ENCODE assay signal across 8 cellular contexts in genomic region chr17:7045492-7046126, GRCh38. TPM values are rescaled to one million over a fixed set of nuclear protein-coding genes. Genes with fewer than 3 reads are reported as not detected.
A peak's percentile ranks its signal among the peaks of the same experiment; 100 is the strongest.
DNase-seq lines count a peak whose midpoint lies in the region; ATAC-seq and TF ChIP-seq lines count a peak whose summit lies in the region.

No MANE protein-coding gene starts in this region.

- H3K4me1 ChIP-seq in NT2/D1 (ENCODE audit: insufficient read depth, insufficient read length) (peaks cover 6% of the 10 kb centered on the region), left ventricle myocardium inferior (peaks cover 45% of the 10 kb centered on the region)

- BruUV-seq in Calu3 (replicated peaks; lab: Mats Ljungman, UMichigan), result no TSS peak

- no peaks in the 10 kb centered on the region for H3K27me3 Mint-ChIP-seq in Calu3 (ENCODE audit: unreplicated experiment)

- TF ChIP-seq CTCF in Calu3 (IDR thresholded peaks at IDR 0.05; ENCODE audit: unreplicated experiment) (peak; percentile 44), left ventricle myocardium inferior (IDR thresholded peaks at IDR 0.05; ENCODE audit: borderline replicate concordance) (peak; percentile 87)

- no peak overlapping the region for H3K4me3 ChIP-seq in NT2/D1 (ENCODE audit: insufficient read length, low read depth)
- peak overlapping the region; percentile 48 for H3K4me3 ChIP-seq in left ventricle myocardium inferior

- H3K36me3 ChIP-seq in NT2/D1 (ENCODE audit: insufficient read depth, insufficient read length, low read length), result no peaks in the 10 kb centered on the region
- no peaks in the 10 kb centered on the region for H3K36me3 ChIP-seq in left ventricle myocardium inferior

- peaks cover 31% of the 10 kb centered on the region for H3K4me1 Mint-ChIP-seq in Calu3 (ENCODE audit: low read depth, unreplicated experiment)

- peak overlapping the region; percentile 80 for H3K4me3 Mint-ChIP-seq in Calu3 (ENCODE audit: low read depth, unreplicated experiment)

- H3K27ac Mint-ChIP-seq in Calu3 (ENCODE audit: unreplicated experiment), result peak overlapping the region; percentile 99

- no peaks in the 10 kb centered on the region for H3K9me3 ChIP-seq in NT2/D1 (ENCODE audit: insufficient read depth, low read length)
- H3K9me3 ChIP-seq in left ventricle myocardium inferior (replicated peaks), result no peaks in the 10 kb centered on the region

- no peak overlapping the region for H3K27ac ChIP-seq in left ventricle myocardium inferior (replicated peaks)

- DNase-seq in Calu3, result peak; percentile 45
- DNase-seq in HT-29 (ENCODE audit: low spot score), result peak; percentile 76
- DNase-seq in NT2/D1 (ENCODE audit: low read depth, low spot score), result peak; percentile 39
- peak; percentile 82 for DNase-seq in astrocyte of the hippocampus (ENCODE audit: low read depth, low spot score)
- DNase-seq in left ventricle myocardium inferior, result no peak
- no peak for DNase-seq in sciatic nerve (ENCODE audit: low spot score)

- H3K36me3 Mint-ChIP-seq in Calu3 (ENCODE audit: insufficient read depth, unreplicated experiment), result peaks cover 39% of the 10 kb centered on the region

- H3K9ac ChIP-seq in NT2/D1 (ENCODE audit: insufficient read length, low read depth), result no peak overlapping the region

- CTCF ChIA-PET in Calu3 (lab: Charles Lee), result interaction anchor here (0.9 to 2.1 kb wide), 14 partner anchors 10 to 284 kb away, joined by 3 to 23 read pairs (median 4); partner anchors contain the start of genes ACADVL, DLG4, DVL2 and GABARAP

- intact Hi-C loops in Calu3 (cut with micrococcal nuclease; ENCODE audit: unreplicated experiment) (loop anchor here (2.0 to 5.0 kb wide), 2 partner anchors 119 to 302 kb away; no protein-coding TSS in a partner anchor), left ventricle myocardium inferior (cut with micrococcal nuclease) (no loop called here), sciatic nerve (cut with DNase I) (loop anchor here (5.0 kb wide), 1 partner anchor 92 kb away; no protein-coding TSS in a partner anchor)

- peaks cover 10% of the 10 kb centered on the region for H3K27me3 ChIP-seq in NT2/D1 (ENCODE audit: insufficient read depth, insufficient read length)
- H3K27me3 ChIP-seq in left ventricle myocardium inferior (ENCODE audit: low read depth), result peaks cover 77% of the 10 kb centered on the region

- no peaks in the 10 kb centered on the region for H3K9me3 Mint-ChIP-seq in Calu3 (ENCODE audit: low read depth, unreplicated experiment)

- ATAC-seq in sciatic nerve (peak; percentile 60), GM19324 (IDR thresholded peaks at IDR 0.05; ENCODE audit: low FRiP score, unreplicated experiment) (no peak), GM21526 (IDR thresholded peaks at IDR 0.05; ENCODE audit: low FRiP score, unreplicated experiment) (no peak)

RNA-seq across cellular contexts. Expression of gene SLC16A11, which starts 1.7 kb away (rescaled TPM):
- total RNA-seq in Calu3 (2022) (not detected in 2 replicates), left ventricle myocardium inferior (0.38 TPM), sciatic nerve (0.89 TPM)
- total RNA-seq in HT-29 (2014; rRNA removed; shearing (Covaris generic)), result not detected in 2 replicates

RNA-seq across cellular contexts. Expression of gene SLC16A13, which starts 9.8 kb away (rescaled TPM):
- total RNA-seq in Calu3 (2022) (10.4 and 11.6 TPM in 2 replicates), left ventricle myocardium inferior (1.4 TPM), sciatic nerve (1.8 TPM)
- 0.16 and 0.28 TPM in 2 replicates for total RNA-seq in HT-29 (2014; rRNA removed; shearing (Covaris generic))

RNA-seq across cellular contexts. Expression of gene BCL6B, which starts 22.8 kb away (rescaled TPM):
- total RNA-seq in Calu3 (2022) (not detected in 2 replicates), left ventricle myocardium inferior (13.7 TPM), sciatic nerve (24.5 TPM)
- not detected in 2 replicates for total RNA-seq in HT-29 (2014; rRNA removed; shearing (Covaris generic))

RNA-seq across cellular contexts. Expression of gene RNASEK, which starts 33.2 kb away (rescaled TPM):
- total RNA-seq in Calu3 (2022) (120 and 124 TPM in 2 replicates), left ventricle myocardium inferior (174 TPM), sciatic nerve (152 TPM)
- 111 and 114 TPM in 2 replicates for total RNA-seq in HT-29 (2014; rRNA removed; shearing (Covaris generic))

RNA-seq across cellular contexts. Expression of gene CLEC10A, which starts 34.4 kb away (rescaled TPM):
- total RNA-seq in Calu3 (2022) (not detected in 2 replicates), left ventricle myocardium inferior (2.9 TPM), sciatic nerve (14.7 TPM)
- not detected in 2 replicates for total RNA-seq in HT-29 (2014; rRNA removed; shearing (Covaris generic))

Comparison
In these comparisons a context has a peak if more than half of its experiments do, and no peak if none do; other contexts are left out.
1. DNase-seq: peak in Calu3 (single experiment), HT-29 (single experiment), NT2/D1 (single experiment) and astrocyte of the hippocampus (single experiment); none in left ventricle myocardium inferior (single experiment) and sciatic nerve (single experiment).
2. RNA of gene BCL6B, which starts 22.8 kb away (total RNA-seq): 24.5 TPM in sciatic nerve (single experiment) and 13.7 TPM in left ventricle myocardium inferior (single experiment); not detected in Calu3 and not detected in HT-29; every median in the first group is over 10 times any median in the second.